17 cellular contexts compared by ENCODE assay signal in genomic region chr17:72166040-72166439, GRCh38. TPM values are rescaled to one million over a fixed set of nuclear protein-coding genes. Genes with fewer than 3 reads are reported as not detected.
DNase-seq lines count a peak whose midpoint lies in the region; ATAC-seq and TF ChIP-seq lines count a peak whose summit lies in the region.
"Had no signal": no experiment of that assay in that cellular context is flagged by ENCODE, and none has a peak within 500 bp of the region (broad histone marks: within the 10 kb centered on the region; RNA-seq: fewer than 3 reads in every experiment).

No MANE protein-coding gene starts in this region.

- H3K4me1 ChIP-seq in right atrium auricular region (no peaks in the 10 kb centered on the region), heart right ventricle (peaks cover 0 to 15% (median under 1%) of the 10 kb centered on the region in 9 donors), SJCRH30 (peaks cover 2% of the 10 kb centered on the region; the same call in 1 of the 2 replicates)
- H3K4me1 ChIP-seq: BLaER1 treated with 17β-estradiol and CSF1 and Interleukin-3, amounts not matched to agents 10 nM and 100 nM had no signal

- DNase-seq in Right ventricle myocardium inferior (ENCODE audit: missing footprints): no peak
- DNase-seq in right atrium auricular region (ENCODE audit: low spot score): no peak
- DNase-seq in heart right ventricle: peak in 1 of 2 donors; percentile 18
- DNase-seq in nephron progenitor cell: peak; percentile 30
- DNase-seq in activated CD4-positive, alpha-beta T cell treated with anti-CD3 and anti-CD28 coated beads for 48 hours: no peak
- no peak for DNase-seq in G401 (ENCODE audit: low spot score)
- DNase-seq in SJCRH30: no peak
- DNase-seq: 8988T, DMS 273 treated with DMSO at 0.1 percent for 48 hours, HCEC 1CT, NCI-H1417, NCI-H1930, NCI-H2171, SIG-M5 had no signal

- H3K9me3 Mint-ChIP-seq in nephron progenitor cell: peaks cover 4% of the 10 kb centered on the region

- H3K27me3 ChIP-seq in right atrium auricular region (no peaks in the 10 kb centered on the region), heart right ventricle (no peaks in the 10 kb centered on the region), SJCRH30 (no peaks in the 10 kb centered on the region)
- H3K27me3 ChIP-seq: BLaER1 treated with 17β-estradiol and CSF1 and Interleukin-3, amounts not matched to agents 10 nM and 100 nM had no signal

- peaks cover 10% of the 10 kb centered on the region for H3K27me3 Mint-ChIP-seq in nephron progenitor cell (ENCODE audit: low read depth, poor library complexity)

- H3K36me3 Mint-ChIP-seq in nephron progenitor cell (ENCODE audit: low read depth): peaks cover under 1% of the 10 kb centered on the region
- H3K36me3 Mint-ChIP-seq: IgD-negative memory B cell had no signal

- no peak overlapping the region for H3K27ac Mint-ChIP-seq in nephron progenitor cell
- H3K27ac Mint-ChIP-seq: IgD-negative memory B cell had no signal

- WGBS in heart right ventricle, 2 donors: 46 to 58% methylated on average over 8 of the region's 8 CpGs

- H3K4me1 Mint-ChIP-seq in nephron progenitor cell: peaks cover 47% of the 10 kb centered on the region

- intact Hi-C loops in Right ventricle myocardium inferior (cut with DNase I) (loop anchor here (5.0 kb wide), 1 partner anchor 44 kb away; the partner anchor contains the start of gene SOX9), heart right ventricle (cut with DNase I) (loop anchor here in 1 of 10 donors (5.0 kb wide), 1 partner anchor 44 kb away; the partner anchor contains the start of gene SOX9)

- H3K9me3 ChIP-seq in right atrium auricular region (no peaks in the 10 kb centered on the region), heart right ventricle (no peaks in the 10 kb centered on the region), SJCRH30 (replicated peaks) (no peaks in the 10 kb centered on the region)
- H3K9me3 ChIP-seq: BLaER1 treated with 17β-estradiol and CSF1 and Interleukin-3, amounts not matched to agents 10 nM and 100 nM had no signal

- no peak overlapping the region for H3K4me3 ChIP-seq in right atrium auricular region
- H3K4me3 ChIP-seq in heart right ventricle: no peak overlapping the region
- no peak overlapping the region for H3K4me3 ChIP-seq in SJCRH30
- H3K4me3 ChIP-seq: BLaER1 treated with 17β-estradiol and CSF1 and Interleukin-3, amounts not matched to agents 10 nM and 100 nM had no signal

- H3K36me3 ChIP-seq in right atrium auricular region (no peaks in the 10 kb centered on the region), heart right ventricle (no peaks in the 10 kb centered on the region), SJCRH30 (no peaks in the 10 kb centered on the region)
- H3K36me3 ChIP-seq: BLaER1 treated with 17β-estradiol and CSF1 and Interleukin-3, amounts not matched to agents 10 nM and 100 nM had no signal

- in situ Hi-C loops in G401 (cut with HindIII; ENCODE audit: low sequenced_read_pairs): no loop called here

- ATAC-seq in Right ventricle myocardium inferior (peak; percentile 48), heart right ventricle (peak in 6 of 8 donors; percentile 36 to 64 (median 56)), HG03565 (IDR thresholded peaks at IDR 0.05; ENCODE audit: unreplicated experiment) (no peak)

- H3K4me3 Mint-ChIP-seq in nephron progenitor cell: no peak overlapping the region
- H3K4me3 Mint-ChIP-seq: IgD-negative memory B cell had no signal

- TF ChIP-seq CTCF in right atrium auricular region (IDR thresholded peaks at IDR 0.05) (no peak), heart right ventricle (IDR thresholded peaks at IDR 0.05) (no peak), nephron progenitor cell (IDR thresholded peaks at IDR 0.05) (no peak)

- H3K27ac ChIP-seq in right atrium auricular region (no peak overlapping the region), heart right ventricle (no peak overlapping the region), SJCRH30 (no peak overlapping the region)
- H3K27ac ChIP-seq: BLaER1 treated with 17β-estradiol and CSF1 and Interleukin-3, amounts not matched to agents 10 nM and 100 nM had no signal

RNA-seq across cellular contexts. Expression of gene SOX9, which starts 45.2 kb away (rescaled TPM):
- total RNA-seq in Right ventricle myocardium inferior (13.8 TPM), right atrium auricular region (10 to 100 TPM in 1 of 2 donors, 1 to 10 TPM in 1; 7.0 to 20.6 TPM), heart right ventricle (10 to 100 TPM in 8 of 10 donors, 1 to 10 TPM in 2; 7.9 to 25.7 (median 12.8) TPM)
- 10 to 100 TPM in 1 of 2 donors, 1 to 10 TPM in 1; 5.0 to 16.1 TPM for polyA plus RNA-seq in heart right ventricle
- total RNA-seq in G401 (2014; rRNA removed; shearing (Covaris generic)): not detected in 2 replicates
- 104 and 105 TPM in 2 replicates for total RNA-seq in SJCRH30 (2014; rRNA removed; shearing (Covaris generic))
- polyA plus RNA-seq: IgD-negative memory B cell had no signal
